22 cellular contexts compared by ENCODE assay signal in the genomic region with DNA sequence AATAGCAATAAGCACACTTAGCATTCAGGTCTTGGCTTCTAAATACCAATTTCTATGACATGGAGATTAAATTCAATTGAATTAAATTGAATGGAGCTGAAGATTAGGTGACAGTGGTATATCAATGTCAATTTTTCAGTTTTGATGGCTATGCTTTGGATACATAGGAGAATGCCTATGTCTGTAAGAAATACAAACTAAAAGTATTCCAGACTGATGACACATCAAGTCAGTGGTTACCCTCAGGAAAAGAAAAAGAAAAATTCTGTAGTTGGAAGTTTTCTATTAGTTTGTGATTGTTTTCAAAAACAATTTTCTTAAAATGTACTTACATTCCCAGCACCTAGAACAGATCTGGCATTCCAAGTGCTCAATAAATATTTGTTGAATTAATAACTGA.
"Had no signal": no experiment of that assay in that cellular context is flagged by ENCODE, and none has a peak within 500 bp of the region (broad histone marks: within the 10 kb centered on the region; RNA-seq: fewer than 3 reads in every experiment).

No MANE protein-coding gene starts in this region.

- H3K4me3 ChIP-seq: coronary artery, dorsolateral prefrontal cortex, esophagus muscularis mucosa, gastroesophageal sphincter, lung, psoas muscle, skin epidermis, thoracic aorta, transverse colon had no signal

- H3K9me3 ChIP-seq: esophagus muscularis mucosa, gastroesophageal sphincter, psoas muscle, thoracic aorta, transverse colon had no signal

- H3K27me3 ChIP-seq: dorsolateral prefrontal cortex, esophagus muscularis mucosa, gastroesophageal sphincter had no signal

- H3K4me1 ChIP-seq: parathyroid adenoma, psoas muscle had no signal

- H3K9ac ChIP-seq: parathyroid adenoma had no signal

- DNase-seq: dorsolateral prefrontal cortex; effector CD8-positive, alpha-beta T cell; glutamatergic neuron; kidney; left cardiac atrium; left ventricle myocardium superior; mesenchymal stem cell; midbrain; occipital lobe; psoas muscle; stimulated activated CD4-positive, alpha-beta T cell treated with anti-CD3 and anti-CD28 coated beads, Interleukin-2, amount 100 ng/mL, for 24 hours; stimulated activated CD4-positive, alpha-beta T cell treated with anti-CD3 and anti-CD28 coated beads, Interleukin-4, amount 100 ng/mL, for 4 hours; stimulated activated naive B cell treated with anti-CD40 and anti-IgM and Interleukin-4, amounts not matched to agents 10 μg/mL and 1 μg/mL and 100 μg/mL, for 72 hours; stimulated activated naive CD8-positive, alpha-beta T cell treated with anti-CD3 and anti-CD28 coated beads, Interleukin-15, amount 100 ng/mL, for 72 hours; transverse colon had no signal

- H3K36me3 ChIP-seq: esophagus muscularis mucosa, gastroesophageal sphincter, thoracic aorta, transverse colon had no signal
